20 cellular contexts compared by ENCODE assay signal in genomic region chr2:47227532-47228166, GRCh38. TPM values are rescaled to one million over a fixed set of nuclear protein-coding genes. Genes with fewer than 3 reads are reported as not detected.
A peak's percentile ranks its signal among the peaks of the same experiment; 100 is the strongest.
DNase-seq lines count a peak whose midpoint lies in the region; FAIRE-seq and TF ChIP-seq lines count a peak whose summit lies in the region.
"Had no signal": no experiment of that assay in that cellular context is flagged by ENCODE, and none has a peak within 500 bp of the region (broad histone marks: within the 10 kb centered on the region; RNA-seq: fewer than 3 reads in every experiment).

No MANE protein-coding gene starts in this region.

- H2BK15ac ChIP-seq in neuronal stem cell (ENCODE audit: low read length), result no peak overlapping the region

- FAIRE-seq in astrocyte (lab: Jason Lieb, UNC), result no peak

- H3K9me3 ChIP-seq in astrocyte (ENCODE audit: insufficient read depth, low read depth, low read length), result no peaks in the 10 kb centered on the region
- H3K9me3 ChIP-seq in neuronal stem cell (replicated peaks in 1 of 2; ENCODE audit: control insufficient read depth in 2 of 2, insufficient read depth in 1 of 2, low read depth in 1 of 2, low read length in 2 of 2), result no peaks in the 10 kb centered on the region
- H3K9me3 ChIP-seq: Peyer's patch, transverse colon had no signal

- DNase-seq in NCI-H2107 treated with DMSO at 0.1 percent for 48 hours (lab: John Stamatoyannopoulos, UW; ENCODE audit: unreplicated experiment), result peak; percentile 46
- DNase-seq in NCI-H2107 (lab: John Stamatoyannopoulos, UW), result no peak
- peak; percentile 56 for DNase-seq in NCI-H1694 treated with DMSO at 0.1 percent for 48 hours (lab: John Stamatoyannopoulos, UW)
- DNase-seq in astrocyte (ENCODE audit: low read depth), result no peak
- peak; percentile 12 for DNase-seq in neuronal stem cell (ENCODE audit: low spot score)
- no peak for DNase-seq in T-helper 2 cell
- DNase-seq in glomerular visceral epithelial cell (ENCODE audit: extremely low spot score), result no peak
- DNase-seq in SHP77 (lab: John Stamatoyannopoulos, UW), result no peak
- DNase-seq: activated gamma-delta T cell; CD8-positive, alpha-beta T cell; GM23248; hippocampal formation; left colon; Peyer's patch; stimulated activated CD4-positive, alpha-beta T cell treated with anti-CD3 and anti-CD28 coated beads, Interleukin-4, amount 100 ng/mL, for 1 hour; SW 1271; transverse colon had no signal

- no peak overlapping the region for H2BK12ac ChIP-seq in neuronal stem cell (ENCODE audit: low read length)

- no peaks in the 10 kb centered on the region for H3K9me3 Mint-ChIP-seq in astrocyte (ENCODE audit: unreplicated experiment)
- H3K9me3 Mint-ChIP-seq: CD8-positive, alpha-beta T cell; IgD-negative memory B cell had no signal

- H3K4me3 ChIP-seq in astrocyte (ENCODE audit: insufficient read depth, low read depth, low read length) (no peak overlapping the region), neuronal stem cell (ENCODE audit: low read length in 2 of 2) (no peak overlapping the region)
- H3K4me3 ChIP-seq: GM23248, Peyer's patch, transverse colon had no signal

- H2BK5ac ChIP-seq in neuronal stem cell (ENCODE audit: low read length), result no peak overlapping the region

- H3K79me1 ChIP-seq in neuronal stem cell (ENCODE audit: low read depth, low read length), result no peaks in the 10 kb centered on the region

- H3K27ac ChIP-seq in astrocyte (ENCODE audit: low read depth, low read length) (no peak overlapping the region), neuronal stem cell (replicated peaks; ENCODE audit: low read length) (peak overlapping the region; percentile 13)
- H3K27ac ChIP-seq: GM23248, Peyer's patch, transverse colon, VCaP had no signal

- no peaks in the 10 kb centered on the region for H3K36me3 Mint-ChIP-seq in astrocyte (ENCODE audit: low read depth, unreplicated experiment)
- H3K36me3 Mint-ChIP-seq: CD8-positive, alpha-beta T cell had no signal

- H2AFZ ChIP-seq in astrocyte (ENCODE audit: low read depth, low read length) (no peak overlapping the region), neuronal stem cell (ENCODE audit: low read length) (peak overlapping the region; percentile 49)
- H2AFZ ChIP-seq: GM23248 had no signal

- peak overlapping the region; percentile 13 for H3K27ac Mint-ChIP-seq in astrocyte (ENCODE audit: unreplicated experiment)
- H3K27ac Mint-ChIP-seq: CD8-positive, alpha-beta T cell; IgD-negative memory B cell had no signal

- H3K4me2 ChIP-seq in astrocyte (ENCODE audit: low read length) (no peak overlapping the region), neuronal stem cell (ENCODE audit: insufficient read depth, low read length, poor library complexity, severe bottlenecking) (no peak overlapping the region)

- no peaks in the 10 kb centered on the region for H3K27me3 Mint-ChIP-seq in astrocyte (ENCODE audit: low read depth, unreplicated experiment)
- H3K27me3 Mint-ChIP-seq: IgD-negative memory B cell had no signal

- no peak overlapping the region for H3K18ac ChIP-seq in neuronal stem cell (ENCODE audit: low read length)

- no peak overlapping the region for H3K14ac ChIP-seq in neuronal stem cell (ENCODE audit: low read length)

- H2AK5ac ChIP-seq in neuronal stem cell (ENCODE audit: low read depth, low read length), result no peak overlapping the region

- H3K27me3 ChIP-seq in astrocyte (ENCODE audit: insufficient read depth, low read length), result no peaks in the 10 kb centered on the region
- no peaks in the 10 kb centered on the region for H3K27me3 ChIP-seq in neuronal stem cell (ENCODE audit: control insufficient read depth in 3 of 3, insufficient read depth in 3 of 3, low read depth in 1 of 3, low read length in 3 of 3)
- H3K27me3 ChIP-seq: dorsolateral prefrontal cortex, Peyer's patch, transverse colon had no signal

- no peak overlapping the region for H4K91ac ChIP-seq in neuronal stem cell (ENCODE audit: low read depth, low read length, poor library complexity)

- H3K4ac ChIP-seq in neuronal stem cell (ENCODE audit: low read length), result no peak overlapping the region

- H3K36me3 ChIP-seq in astrocyte (ENCODE audit: insufficient read depth, low read length) (no peaks in the 10 kb centered on the region), neuronal stem cell (replicated peaks in 1 of 2; ENCODE audit: control insufficient read depth in 2 of 2, insufficient read depth in 2 of 2, low read length in 2 of 2) (no peaks in the 10 kb centered on the region)
- H3K36me3 ChIP-seq: Peyer's patch, transverse colon had no signal

- no peaks in the 10 kb centered on the region for H3K79me2 ChIP-seq in astrocyte (ENCODE audit: insufficient read depth, low read length)

- H3K9ac ChIP-seq in astrocyte (ENCODE audit: low read length) (no peak overlapping the region), neuronal stem cell (ENCODE audit: low read depth, low read length, poor library complexity) (no peak overlapping the region)
- H3K9ac ChIP-seq: GM23248 had no signal

- no peak overlapping the region for H2BK120ac ChIP-seq in neuronal stem cell (ENCODE audit: low read depth, low read length)

- H4K20me1 ChIP-seq in astrocyte (ENCODE audit: insufficient read depth, low read length), result no peaks in the 10 kb centered on the region

- peaks cover 23% of the 10 kb centered on the region for H3K4me1 ChIP-seq in astrocyte (ENCODE audit: insufficient read depth, low read length)
- peaks cover 18 to 36% of the 10 kb centered on the region in 2 donors for H3K4me1 ChIP-seq in neuronal stem cell (ENCODE audit: control insufficient read depth in 2 of 2, insufficient read depth in 1 of 2, low read depth in 1 of 2, low read length in 2 of 2)

- H3K4me3 Mint-ChIP-seq in astrocyte (ENCODE audit: unreplicated experiment), result no peak overlapping the region
- H3K4me3 Mint-ChIP-seq: CD8-positive, alpha-beta T cell had no signal

- peaks cover 50% of the 10 kb centered on the region for H3K4me1 Mint-ChIP-seq in astrocyte (ENCODE audit: low read depth, unreplicated experiment)

- WGBS in neuronal stem cell (ENCODE audit: extremely low coverage in 2 of 2, insufficient read length in 2 of 2, insufficient replicate concordance in 1 of 2), 2 donors, result no CpG with 5 or more reads among the region's 7 CpGs

- no peak overlapping the region for H3K23ac ChIP-seq in neuronal stem cell (ENCODE audit: low read depth, low read length, poor library complexity)

- no peak overlapping the region for H4K8ac ChIP-seq in neuronal stem cell (ENCODE audit: low read depth, low read length)

- TF ChIP-seq CTCF in astrocyte (IDR thresholded peaks at IDR 0.05; ENCODE audit: insufficient read depth, low read depth, low read length), result no peak

RNA-seq across cellular contexts. Expression of gene CALM2, which starts 51.3 kb away (rescaled TPM):
- 749 and 839 TPM in 2 replicates for total RNA-seq in astrocyte
- polyA plus RNA-seq in neuronal stem cell (2013, experiment 1 of 2), result 755 TPM
- 761 TPM for polyA plus RNA-seq in neuronal stem cell (2013, experiment 2 of 2)

Comparison
In these comparisons a context has a peak if more than half of its experiments do, and no peak if none do; other contexts are left out.
1. DNase-seq: peak in NCI-H2107 treated with DMSO at 0.1 percent for 48 hours (single experiment), NCI-H1694 treated with DMSO at 0.1 percent for 48 hours (single experiment) and neuronal stem cell (single experiment); none in NCI-H2107 (single experiment), astrocyte (single experiment), T-helper 2 cell (0 of 5), glomerular visceral epithelial cell (single experiment) and SHP77 (0 of 2).